ENCODE assay signal across 21 cellular contexts in genomic region chr13:108368240-108368898, GRCh38.
DNase-seq lines count a peak whose midpoint lies in the region; ATAC-seq, FAIRE-seq and TF ChIP-seq lines count a peak whose summit lies in the region.
"Had no signal": no experiment of that assay in that cellular context is flagged by ENCODE, and none has a peak within 500 bp of the region (broad histone marks: within the 10 kb centered on the region; RNA-seq: fewer than 3 reads in every experiment).

No MANE protein-coding gene starts in this region.

- no peak overlapping the region for H2AFZ ChIP-seq in HepG2 (ENCODE audit: low read length)

- no peak overlapping the region for H3K4me3 ChIP-seq in NB4 (ENCODE audit: low read depth, low read length)
- H3K4me3 ChIP-seq in naive thymus-derived CD4-positive, alpha-beta T cell (ENCODE audit: low read length): no peak overlapping the region
- no peak overlapping the region for H3K4me3 ChIP-seq in HepG2 (replicated peaks in 1 of 3; ENCODE audit: insufficient read depth in 1 of 3, low read depth in 2 of 3, low read length in 3 of 3)

- no peak overlapping the region for H3K27ac ChIP-seq in naive thymus-derived CD4-positive, alpha-beta T cell (ENCODE audit: low read depth, low read length)
- H3K27ac ChIP-seq in caudate nucleus (ENCODE audit: low read depth, low read length): no peak overlapping the region
- H3K27ac ChIP-seq in HepG2 (ENCODE audit: extremely low read length, insufficient read depth, low read length): no peak overlapping the region
- H3K27ac ChIP-seq: KMS-11 had no signal

- peaks cover 0 to 9% (median 0%) of the 10 kb centered on the region in 7 donors for H3K4me1 Mint-ChIP-seq in naive thymus-derived CD4-positive, alpha-beta T cell
- no peaks in the 10 kb centered on the region for H3K4me1 Mint-ChIP-seq in activated T-helper 2 cell treated with anti-CD3 and anti-CD28 coated beads, Interferon-gamma antibody, Interleukin-2, Interleukin-4, amounts not matched to agents 10 μg/mL and 5 μg/mL and 100 μg/mL, durations not matched to agents 14 hours and 24 hours and 36 hours (ENCODE audit: low read depth)

- no peaks in the 10 kb centered on the region for H3K9me3 ChIP-seq in naive thymus-derived CD4-positive, alpha-beta T cell (ENCODE audit: control insufficient read depth in 2 of 3, low read length in 3 of 3)
- peaks cover 8% of the 10 kb centered on the region; the same call in 1 of the 2 replicates for H3K9me3 ChIP-seq in HepG2 (ENCODE audit: low read length)

- H3K36me3 ChIP-seq in naive thymus-derived CD4-positive, alpha-beta T cell (ENCODE audit: control insufficient read depth in 2 of 3, insufficient read depth in 3 of 3, low read length in 3 of 3): no peaks in the 10 kb centered on the region
- H3K36me3 ChIP-seq in HepG2 (replicated peaks in 1 of 2; ENCODE audit: control insufficient read depth in 1 of 2, insufficient read depth in 2 of 2, low read length in 2 of 2): no peaks in the 10 kb centered on the region

- no peak overlapping the region for H3K27ac Mint-ChIP-seq in naive thymus-derived CD4-positive, alpha-beta T cell
- H3K27ac Mint-ChIP-seq in activated T-helper 2 cell treated with anti-CD3 and anti-CD28 coated beads, Interferon-gamma antibody, Interleukin-2, Interleukin-4, amounts not matched to agents 10 μg/mL and 5 μg/mL and 100 μg/mL, durations not matched to agents 14 hours and 24 hours and 36 hours: no peak overlapping the region
- H3K27ac Mint-ChIP-seq: CD8-positive, alpha-beta memory T cell; T-helper 1 cell treated with Interleukin-12 subunit alpha and Interleukin-12 subunit beta and Interleukin-4 antibody, amounts not matched to agents 30 μg/mL and 1 μg/mL, for 36 hours had no signal

- FAIRE-seq in HepG2 (lab: Jason Lieb, UNC): no peak
- FAIRE-seq: A204.1, D721Med, GM12892, GM18507 had no signal

- DNase-seq in CD1c-positive myeloid dendritic cell (ENCODE audit: extremely low spot score) (peak; percentile 61), NB4 (ENCODE audit: low read depth) (peak; percentile 32), SKM-1 (lab: John Stamatoyannopoulos, UW; ENCODE audit: unreplicated experiment) (peak; percentile 74), caudate nucleus (lab: John Stamatoyannopoulos, UW) (no peak), HepG2 (ENCODE audit: low spot score) (no peak)
- DNase-seq in naive thymus-derived CD4-positive, alpha-beta T cell: no peak
- no peak for DNase-seq in activated CD4-positive, alpha-beta T cell treated with anti-CD3 and anti-CD28 coated beads for 4 hours
- DNase-seq in activated T-helper 2 cell treated with anti-CD3 and anti-CD28 coated beads, Interferon-gamma antibody, Interleukin-2, Interleukin-4, amounts not matched to agents 10 μg/mL and 5 μg/mL and 100 μg/mL, durations not matched to agents 14 hours and 24 hours and 36 hours (ENCODE audit: low spot score): no peak
- DNase-seq: CD8-positive, alpha-beta memory T cell; NCI-H1694 treated with DMSO at 0.1 percent for 48 hours; NCI-H345; NCI-H524 treated with DMSO at 0.1 percent for 48 hours; OCI-M1; SHP77 had no signal

- TF ChIP-seq CTCF in NB4 (IDR thresholded peaks at IDR 0.05; ENCODE audit: low read depth, low read length) (no peak), HepG2 (CRISPR knock-in tag; IDR thresholded peaks at IDR 0.05) (no peak)

- no peaks in the 10 kb centered on the region for H3K79me2 ChIP-seq in HepG2 (ENCODE audit: insufficient read depth, low read length)

- in situ Hi-C loops in HepG2 (cut with HindIII; ENCODE audit: extremely low pct_ligation_motif_present, low pct_unique_long_range_greater_than_20kb): no loop called here

- peak; percentile 22 for ATAC-seq in naive thymus-derived CD4-positive, alpha-beta T cell
- ATAC-seq in HepG2: no peak
- ATAC-seq: SK-N-SH treated with all-trans-retinoic acid at 6 μM for 48 hours had no signal

- no peaks in the 10 kb centered on the region for H4K20me1 ChIP-seq in HepG2 (ENCODE audit: insufficient read depth, low read length)

- no peak overlapping the region for H3K4me3 Mint-ChIP-seq in naive thymus-derived CD4-positive, alpha-beta T cell
- no peak overlapping the region for H3K4me3 Mint-ChIP-seq in activated T-helper 2 cell treated with anti-CD3 and anti-CD28 coated beads, Interferon-gamma antibody, Interleukin-2, Interleukin-4, amounts not matched to agents 10 μg/mL and 5 μg/mL and 100 μg/mL, durations not matched to agents 14 hours and 24 hours and 36 hours (ENCODE audit: low read depth)
- H3K4me3 Mint-ChIP-seq: CD8-positive, alpha-beta memory T cell; T-helper 1 cell treated with Interleukin-12 subunit alpha and Interleukin-12 subunit beta and Interleukin-4 antibody, amounts not matched to agents 30 μg/mL and 1 μg/mL, for 36 hours had no signal

- H3K4me2 ChIP-seq in HepG2 (ENCODE audit: low read depth, low read length): no peak overlapping the region
- H3K4me2 ChIP-seq: KMS-11 had no signal

- POLR2A ChIA-PET in naive thymus-derived CD4-positive, alpha-beta T cell (lab: Charles Lee): no interaction called here
- POLR2A ChIA-PET in HepG2 (lab: Yijun Ruan, JAX): no interaction called here

- no peaks in the 10 kb centered on the region for H3K27me3 ChIP-seq in naive thymus-derived CD4-positive, alpha-beta T cell (ENCODE audit: control insufficient read depth in 2 of 2, insufficient read depth in 2 of 2, low read length in 2 of 2)
- H3K27me3 ChIP-seq in HepG2 (ENCODE audit: control insufficient read depth in 1 of 2, insufficient read depth in 2 of 2, low read length in 2 of 2): no peaks in the 10 kb centered on the region

- no peak overlapping the region for H3K9ac ChIP-seq in HepG2 (ENCODE audit: insufficient read depth, low read depth, low read length)
- H3K9ac ChIP-seq: KMS-11 had no signal

- peaks cover 0 to 5% (median 3%) of the 10 kb centered on the region in 5 donors for H3K36me3 Mint-ChIP-seq in naive thymus-derived CD4-positive, alpha-beta T cell
- H3K36me3 Mint-ChIP-seq in activated T-helper 2 cell treated with anti-CD3 and anti-CD28 coated beads, Interferon-gamma antibody, Interleukin-2, Interleukin-4, amounts not matched to agents 10 μg/mL and 5 μg/mL and 100 μg/mL, durations not matched to agents 14 hours and 24 hours and 36 hours (ENCODE audit: low read depth): no peaks in the 10 kb centered on the region
- H3K36me3 Mint-ChIP-seq: CD8-positive, alpha-beta memory T cell had no signal

- peaks cover 0 to 27% (median 5%) of the 10 kb centered on the region in 11 donors for H3K9me3 Mint-ChIP-seq in naive thymus-derived CD4-positive, alpha-beta T cell
- no peaks in the 10 kb centered on the region for H3K9me3 Mint-ChIP-seq in activated T-helper 2 cell treated with anti-CD3 and anti-CD28 coated beads, Interferon-gamma antibody, Interleukin-2, Interleukin-4, amounts not matched to agents 10 μg/mL and 5 μg/mL and 100 μg/mL, durations not matched to agents 14 hours and 24 hours and 36 hours
- H3K9me3 Mint-ChIP-seq: T-helper 1 cell treated with Interleukin-12 subunit alpha and Interleukin-12 subunit beta and Interleukin-4 antibody, amounts not matched to agents 30 μg/mL and 1 μg/mL, for 36 hours had no signal

- intact Hi-C loops in naive thymus-derived CD4-positive, alpha-beta T cell (cut with micrococcal nuclease): no loop called here
- intact Hi-C loops in HepG2 (cut with micrococcal nuclease; ENCODE audit: unreplicated experiment): no loop called here
- intact Hi-C loops in activated T-helper 2 cell treated with anti-CD3 and anti-CD28 coated beads, Interferon-gamma antibody, Interleukin-2, Interleukin-4, amounts not matched to agents 10 μg/mL and 5 μg/mL and 100 μg/mL, durations not matched to agents 14 hours and 24 hours and 36 hours (cut with micrococcal nuclease): no loop called here

- H3K4me1 ChIP-seq in naive thymus-derived CD4-positive, alpha-beta T cell (ENCODE audit: control insufficient read depth in 2 of 2, insufficient read depth in 2 of 2, low read length in 2 of 2): no peaks in the 10 kb centered on the region
- H3K4me1 ChIP-seq in HepG2 (ENCODE audit: insufficient read depth, low read length): no peaks in the 10 kb centered on the region

- CTCF ChIA-PET in naive thymus-derived CD4-positive, alpha-beta T cell (lab: Charles Lee): no interaction called here
- CTCF ChIA-PET in HepG2 (lab: Yijun Ruan, JAX; ENCODE audit: low intra/inter-chr PET ratio, low total read pairs): no interaction called here

- no peak for TF ChIP-seq EP300 in HepG2 (IDR thresholded peaks at IDR 0.05; ENCODE audit: low read depth in 2 of 2, low read length in 2 of 2)
- no peak for TF ChIP-seq EP300 in HepG2 (CRISPR knock-in tag; IDR thresholded peaks at IDR 0.05; ENCODE audit: borderline replicate concordance)

- TF ChIP-seq POLR2A in NB4 (IDR thresholded peaks at IDR 0.05; ENCODE audit: extremely low read depth, insufficient read length) (no peak), HepG2 (IDR thresholded peaks at IDR 0.05; ENCODE audit: insufficient read depth in 1 of 2, low read depth in 2 of 2, low read length in 2 of 2) (no peak)

- WGBS in HepG2 (ENCODE audit: low lambda C conversion rate): 16% methylated on average over 3 of the region's 3 CpGs

- TF ChIP-seq RAD21 in HepG2 (CRISPR knock-in tag; IDR thresholded peaks at IDR 0.05): no peak

- BruUV-seq in HepG2 (replicated peaks; lab: Mats Ljungman, UMichigan): no TSS peak

- H3K27me3 Mint-ChIP-seq in naive thymus-derived CD4-positive, alpha-beta T cell: peaks cover 0 to 13% (median 0%) of the 10 kb centered on the region in 5 donors
- no peaks in the 10 kb centered on the region for H3K27me3 Mint-ChIP-seq in activated T-helper 2 cell treated with anti-CD3 and anti-CD28 coated beads, Interferon-gamma antibody, Interleukin-2, Interleukin-4, amounts not matched to agents 10 μg/mL and 5 μg/mL and 100 μg/mL, durations not matched to agents 14 hours and 24 hours and 36 hours (ENCODE audit: low read depth)

TF ChIP-seq in HepG2, 621 proteins besides CTCF, POLR2A, EP300 and RAD21 (continues in another document):
- TF ChIP-seq HDAC2 (CRISPR knock-in tag; IDR thresholded peaks at IDR 0.05): no peak
- TF ChIP-seq ZFP82 (CRISPR knock-in tag; IDR thresholded peaks at IDR 0.05; ENCODE audit: borderline replicate concordance): no peak
- no peak for TF ChIP-seq ZC3H4 (CRISPR knock-in tag; IDR thresholded peaks at IDR 0.05; ENCODE audit: borderline replicate concordance)
- TF ChIP-seq ZNF577 (CRISPR knock-in tag; IDR thresholded peaks at IDR 0.05; ENCODE audit: borderline replicate concordance, low read depth): no peak
- no peak for TF ChIP-seq GATAD1 (CRISPR knock-in tag; IDR thresholded peaks at IDR 0.05)

Comparison
In these comparisons a context has a peak if more than half of its experiments do, and no peak if none do; other contexts are left out.
1. DNase-seq: peak in CD1c-positive myeloid dendritic cell (single experiment), NB4 (single experiment) and SKM-1 (single experiment); none in naive thymus-derived CD4-positive, alpha-beta T cell (0 of 9), caudate nucleus (0 of 61), HepG2 (single experiment), activated CD4-positive, alpha-beta T cell treated with anti-CD3 and anti-CD28 coated beads for 4 hours (0 of 2) and activated T-helper 2 cell treated with anti-CD3 and anti-CD28 coated beads, Interferon-gamma antibody, Interleukin-2, Interleukin-4, amounts not matched to agents 10 μg/mL and 5 μg/mL and 100 μg/mL, durations not matched to agents 14 hours and 24 hours and 36 hours (single experiment).